In genomic region chr3:45991341-45991740, GRCh38 we compare ENCODE assay signal across 18 cellular contexts. TPM values are rescaled to one million over a fixed set of nuclear protein-coding genes. Genes with fewer than 3 reads are reported as not detected.
DNase-seq lines count a peak whose midpoint lies in the region; ATAC-seq and TF ChIP-seq lines count a peak whose summit lies in the region.
"Had no signal": no experiment of that assay in that cellular context is flagged by ENCODE, and none has a peak within 500 bp of the region (broad histone marks: within the 10 kb centered on the region; RNA-seq: fewer than 3 reads in every experiment).

No MANE protein-coding gene starts in this region.

- peaks cover 53% of the 10 kb centered on the region for H3K36me3 Mint-ChIP-seq in T-helper 1 cell treated with Interleukin-12 subunit alpha and Interleukin-12 subunit beta and Interleukin-4 antibody, amounts not matched to agents 30 μg/mL and 1 μg/mL, for 36 hours (ENCODE audit: low read depth)
- peaks cover 60% of the 10 kb centered on the region for H3K36me3 Mint-ChIP-seq in activated CD8-positive, alpha-beta T cell treated with anti-CD3 and anti-CD28 coated beads, Interleukin-2, amount 10 ng/mL, durations not matched to agents 7 days and 5 days (ENCODE audit: low read depth)
- H3K36me3 Mint-ChIP-seq in immature natural killer cell = peaks cover 0 to 9% (median 3%) of the 10 kb centered on the region in 3 donors
- H3K36me3 Mint-ChIP-seq: brain, memory B cell had no signal

- no peak for DNase-seq in T-helper 1 cell
- DNase-seq in activated CD8-positive, alpha-beta T cell treated with anti-CD3 and anti-CD28 coated beads, Interleukin-2, amount 10 ng/mL, durations not matched to agents 7 days and 5 days = no peak
- DNase-seq in immature natural killer cell = peak in 1 of 3 donors; percentile 49
- no peak for DNase-seq in thoracic aorta (ENCODE audit: low spot score)
- DNase-seq in stimulated activated naive CD4-positive, alpha-beta T cell treated with Interleukin-2 at 50 U/mL for 16 hours (lab: John Stamatoyannopoulos, UW) = no peak
- no peak for DNase-seq in retina
- DNase-seq: activated effector memory CD4-positive, alpha-beta T cell treated with anti-CD3 and anti-CD28 coated beads, Interleukin-2, amount 50 U/mL, for 16 hours; MG63; NCI-H2107; NCI-H748 treated with DMSO at 0.1 percent for 48 hours had no signal

- H3K4me3 Mint-ChIP-seq in T-helper 1 cell treated with Interleukin-12 subunit alpha and Interleukin-12 subunit beta and Interleukin-4 antibody, amounts not matched to agents 30 μg/mL and 1 μg/mL, for 36 hours = no peak overlapping the region
- H3K4me3 Mint-ChIP-seq in activated CD8-positive, alpha-beta T cell treated with anti-CD3 and anti-CD28 coated beads, Interleukin-2, amount 10 ng/mL, durations not matched to agents 7 days and 5 days = peak overlapping the region; percentile 20
- peak overlapping the region; percentile 25 to 78 (median 62) for H3K4me3 Mint-ChIP-seq in immature natural killer cell
- H3K4me3 Mint-ChIP-seq: memory B cell, type B pancreatic cell had no signal

- H3K4me3 ChIP-seq in thoracic aorta = no peak overlapping the region
- H3K4me3 ChIP-seq: MG63 had no signal

- H3K9me3 ChIP-seq in thoracic aorta = no peaks in the 10 kb centered on the region
- H3K9me3 ChIP-seq: MG63 had no signal

- H3K9me3 Mint-ChIP-seq in T-helper 1 cell treated with Interleukin-12 subunit alpha and Interleukin-12 subunit beta and Interleukin-4 antibody, amounts not matched to agents 30 μg/mL and 1 μg/mL, for 36 hours = no peaks in the 10 kb centered on the region
- peaks cover under 1% of the 10 kb centered on the region for H3K9me3 Mint-ChIP-seq in activated CD8-positive, alpha-beta T cell treated with anti-CD3 and anti-CD28 coated beads, Interleukin-2, amount 10 ng/mL, durations not matched to agents 7 days and 5 days (ENCODE audit: insufficient read depth)
- H3K9me3 Mint-ChIP-seq in immature natural killer cell = no peaks in the 10 kb centered on the region
- H3K9me3 Mint-ChIP-seq: brain, memory B cell, type B pancreatic cell had no signal

- peaks cover 66% of the 10 kb centered on the region for H3K4me1 Mint-ChIP-seq in T-helper 1 cell treated with Interleukin-12 subunit alpha and Interleukin-12 subunit beta and Interleukin-4 antibody, amounts not matched to agents 30 μg/mL and 1 μg/mL, for 36 hours (ENCODE audit: low read depth)
- peaks cover 86% of the 10 kb centered on the region for H3K4me1 Mint-ChIP-seq in activated CD8-positive, alpha-beta T cell treated with anti-CD3 and anti-CD28 coated beads, Interleukin-2, amount 10 ng/mL, durations not matched to agents 7 days and 5 days (ENCODE audit: low read depth)
- peaks cover 84 to 91% of the 10 kb centered on the region in 2 donors for H3K4me1 Mint-ChIP-seq in immature natural killer cell

- peak overlapping the region; percentile 50 for H3K27ac Mint-ChIP-seq in T-helper 1 cell treated with Interleukin-12 subunit alpha and Interleukin-12 subunit beta and Interleukin-4 antibody, amounts not matched to agents 30 μg/mL and 1 μg/mL, for 36 hours
- peak overlapping the region; percentile 86 for H3K27ac Mint-ChIP-seq in activated CD8-positive, alpha-beta T cell treated with anti-CD3 and anti-CD28 coated beads, Interleukin-2, amount 10 ng/mL, durations not matched to agents 7 days and 5 days
- H3K27ac Mint-ChIP-seq in immature natural killer cell = peak overlapping the region; percentile 56 to 92 (median 70)
- H3K27ac Mint-ChIP-seq: memory B cell, type B pancreatic cell had no signal

- no peaks in the 10 kb centered on the region for H3K27me3 ChIP-seq in thoracic aorta (replicated peaks; ENCODE audit: insufficient read depth)
- H3K27me3 ChIP-seq: MG63 had no signal

- peaks cover 74 to 84% of the 10 kb centered on the region in 2 donors for H3K4me1 ChIP-seq in thoracic aorta (ENCODE audit: control insufficient read depth in 1 of 2, low read depth in 2 of 2)

- H3K27me3 Mint-ChIP-seq in T-helper 1 cell treated with Interleukin-12 subunit alpha and Interleukin-12 subunit beta and Interleukin-4 antibody, amounts not matched to agents 30 μg/mL and 1 μg/mL, for 36 hours (ENCODE audit: low read depth) = no peaks in the 10 kb centered on the region
- H3K27me3 Mint-ChIP-seq in activated CD8-positive, alpha-beta T cell treated with anti-CD3 and anti-CD28 coated beads, Interleukin-2, amount 10 ng/mL, durations not matched to agents 7 days and 5 days (ENCODE audit: low read depth) = no peaks in the 10 kb centered on the region
- H3K27me3 Mint-ChIP-seq in immature natural killer cell (ENCODE audit: low read depth in 3 of 3) = peaks cover 9 to 13% (median 12%) of the 10 kb centered on the region in 3 donors
- H3K27me3 Mint-ChIP-seq: brain, memory B cell, type B pancreatic cell had no signal

- TF ChIP-seq CTCF in thoracic aorta (IDR thresholded peaks at IDR 0.05) = no peak

- no peak for ATAC-seq in activated CD8-positive, alpha-beta T cell treated with anti-CD3 and anti-CD28 coated beads, Interleukin-2, amount 10 ng/mL, durations not matched to agents 7 days and 5 days
- ATAC-seq in thoracic aorta (ENCODE audit: insufficient number of reproducible peaks, low FRiP score, low read depth) = no peak
- ATAC-seq in GM18511 (IDR thresholded peaks at IDR 0.05; ENCODE audit: unreplicated experiment) = no peak

- no peaks in the 10 kb centered on the region for H3K36me3 ChIP-seq in thoracic aorta
- H3K36me3 ChIP-seq: MG63 had no signal

- H3K27ac ChIP-seq in thoracic aorta = peak overlapping the region; percentile 99 to 100
- H3K27ac ChIP-seq: 22Rv1 had no signal

- POLR2A ChIA-PET in activated CD8-positive, alpha-beta T cell treated with anti-CD3 and anti-CD28 coated beads, Interleukin-2, amount 10 ng/mL, durations not matched to agents 7 days and 5 days (lab: Charles Lee) = no interaction called here

- CTCF ChIA-PET in activated CD8-positive, alpha-beta T cell treated with anti-CD3 and anti-CD28 coated beads, Interleukin-2, amount 10 ng/mL, durations not matched to agents 7 days and 5 days (lab: Charles Lee) = interaction anchor here (1.1 kb wide), 1 partner anchor 17 kb away, joined by 5 read pairs; no protein-coding TSS in a partner anchor

RNA-seq across cellular contexts. Expression of gene FYCO1, which starts 4.3 kb away (rescaled TPM):
- 10 to 100 TPM; 16.6 to 19.5 TPM for total RNA-seq in activated CD8-positive, alpha-beta T cell treated with anti-CD3 and anti-CD28 coated beads, Interleukin-2, amount 10 ng/mL, durations not matched to agents 7 days and 5 days
- polyA plus RNA-seq in immature natural killer cell = 1 to 10 TPM in 2 of 3 donors, under 1 TPM in 1; 0.22 to 6.1 (median 2.1) TPM
- 10 to 100 TPM; 70.4 to 86.1 TPM for total RNA-seq in thoracic aorta

RNA-seq across cellular contexts. Expression of gene XCR1, which starts 35.9 kb away (rescaled TPM):
- not detected for total RNA-seq in activated CD8-positive, alpha-beta T cell treated with anti-CD3 and anti-CD28 coated beads, Interleukin-2, amount 10 ng/mL, durations not matched to agents 7 days and 5 days
- polyA plus RNA-seq in immature natural killer cell = under 1 TPM in 2 of 3 donors, not detected in 1; 0.04 to 0.26 TPM
- total RNA-seq in thoracic aorta = not detected
- total RNA-seq: G401, RPMI7951 had no signal

RNA-seq across cellular contexts. Expression of gene CXCR6, which starts 48.1 kb away (rescaled TPM):
- 10 to 100 TPM; 26.5 to 27.6 TPM for total RNA-seq in activated CD8-positive, alpha-beta T cell treated with anti-CD3 and anti-CD28 coated beads, Interleukin-2, amount 10 ng/mL, durations not matched to agents 7 days and 5 days
- polyA plus RNA-seq in immature natural killer cell = 10 to 100 TPM in 1 of 3 donors, 1 to 10 TPM in 2; 2.7 to 14.7 (median 8.5) TPM
- total RNA-seq in thoracic aorta = 1 to 10 TPM; 2.2 to 4.9 TPM
- total RNA-seq: RPMI7951 had no signal

Comparison
In these comparisons a context has a peak if more than half of its experiments do, and no peak if none do; other contexts are left out.
1. RNA of gene CXCR6, which starts 48.1 kb away (total RNA-seq): 26.5 to 27.6 TPM in activated CD8-positive, alpha-beta T cell treated with anti-CD3 and anti-CD28 coated beads, Interleukin-2, amount 10 ng/mL, durations not matched to agents 7 days and 5 days; 2.2 to 4.9 TPM in thoracic aorta; every median in the first group is over 4 times any median in the second.
2. Peak in every context shown above with its lines, with median percentiles within 50 percentile points of each other: H3K27ac Mint-ChIP-seq.